Comparison of ENCODE assay signal across 1 cellular context in the genomic region with DNA sequence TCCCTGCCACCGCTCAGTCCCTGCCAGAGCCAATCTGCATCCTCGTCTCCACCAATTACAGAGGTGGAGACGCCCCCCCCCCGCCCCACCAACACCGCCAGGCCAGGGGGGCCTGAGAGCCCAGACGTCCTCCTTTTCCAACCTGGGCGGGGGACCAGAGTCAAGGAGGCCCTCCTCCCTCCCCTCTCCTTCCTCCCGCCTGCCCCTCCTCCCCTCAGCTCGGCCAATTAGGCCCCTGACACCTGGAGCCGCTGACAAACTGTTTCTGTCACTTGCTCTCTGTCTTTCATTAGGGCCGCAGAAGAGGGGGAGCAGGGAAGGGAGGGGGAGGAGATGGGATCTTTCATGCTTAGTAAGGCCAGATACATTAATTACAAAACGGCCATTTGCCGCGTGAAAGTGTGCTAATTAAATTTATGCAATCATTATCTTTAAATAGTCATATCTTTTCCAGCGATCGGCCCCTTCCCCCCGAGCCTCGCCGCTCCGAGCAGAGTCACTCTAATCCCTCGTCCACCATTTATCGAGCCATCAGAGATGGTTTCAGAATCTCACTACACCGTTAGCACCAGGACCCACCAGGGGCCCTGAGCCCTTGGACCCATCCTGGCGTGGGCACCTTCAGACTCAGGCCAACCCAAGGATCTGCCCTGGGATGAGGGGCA.
TF ChIP-seq lines count a peak whose summit lies in the region.

No MANE protein-coding gene starts in this region.

TF ChIP-seq in GM23338, 12 proteins besides CTCF, POLR2A, EP300 and RAD21 (continued from another document):
- TF ChIP-seq, protein P1, sequence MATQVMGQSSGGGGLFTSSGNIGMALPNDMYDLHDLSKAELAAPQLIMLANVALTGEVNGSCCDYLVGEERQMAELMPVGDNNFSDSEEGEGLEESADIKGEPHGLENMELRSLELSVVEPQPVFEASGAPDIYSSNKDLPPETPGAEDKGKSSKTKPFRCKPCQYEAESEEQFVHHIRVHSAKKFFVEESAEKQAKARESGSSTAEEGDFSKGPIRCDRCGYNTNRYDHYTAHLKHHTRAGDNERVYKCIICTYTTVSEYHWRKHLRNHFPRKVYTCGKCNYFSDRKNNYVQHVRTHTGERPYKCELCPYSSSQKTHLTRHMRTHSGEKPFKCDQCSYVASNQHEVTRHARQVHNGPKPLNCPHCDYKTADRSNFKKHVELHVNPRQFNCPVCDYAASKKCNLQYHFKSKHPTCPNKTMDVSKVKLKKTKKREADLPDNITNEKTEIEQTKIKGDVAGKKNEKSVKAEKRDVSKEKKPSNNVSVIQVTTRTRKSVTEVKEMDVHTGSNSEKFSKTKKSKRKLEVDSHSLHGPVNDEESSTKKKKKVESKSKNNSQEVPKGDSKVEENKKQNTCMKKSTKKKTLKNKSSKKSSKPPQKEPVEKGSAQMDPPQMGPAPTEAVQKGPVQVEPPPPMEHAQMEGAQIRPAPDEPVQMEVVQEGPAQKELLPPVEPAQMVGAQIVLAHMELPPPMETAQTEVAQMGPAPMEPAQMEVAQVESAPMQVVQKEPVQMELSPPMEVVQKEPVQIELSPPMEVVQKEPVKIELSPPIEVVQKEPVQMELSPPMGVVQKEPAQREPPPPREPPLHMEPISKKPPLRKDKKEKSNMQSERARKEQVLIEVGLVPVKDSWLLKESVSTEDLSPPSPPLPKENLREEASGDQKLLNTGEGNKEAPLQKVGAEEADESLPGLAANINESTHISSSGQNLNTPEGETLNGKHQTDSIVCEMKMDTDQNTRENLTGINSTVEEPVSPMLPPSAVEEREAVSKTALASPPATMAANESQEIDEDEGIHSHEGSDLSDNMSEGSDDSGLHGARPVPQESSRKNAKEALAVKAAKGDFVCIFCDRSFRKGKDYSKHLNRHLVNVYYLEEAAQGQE (IDR thresholded peaks at IDR 0.05; ENCODE audit: unreplicated experiment), result no peak
- TF ChIP-seq ZNF331 (CRISPR knock-in tag; IDR thresholded peaks at IDR 0.05; ENCODE audit: low read depth), result no peak
- TF ChIP-seq STAT1 (IDR thresholded peaks at IDR 0.05; ENCODE audit: unreplicated experiment), result no peak
- no peak for TF ChIP-seq ZNF114 (CRISPR knock-in tag; IDR thresholded peaks at IDR 0.05)
- TF ChIP-seq CREB1 (CRISPR knock-in tag; IDR thresholded peaks at IDR 0.05; ENCODE audit: low read depth), result no peak
- TF ChIP-seq, protein P2, sequence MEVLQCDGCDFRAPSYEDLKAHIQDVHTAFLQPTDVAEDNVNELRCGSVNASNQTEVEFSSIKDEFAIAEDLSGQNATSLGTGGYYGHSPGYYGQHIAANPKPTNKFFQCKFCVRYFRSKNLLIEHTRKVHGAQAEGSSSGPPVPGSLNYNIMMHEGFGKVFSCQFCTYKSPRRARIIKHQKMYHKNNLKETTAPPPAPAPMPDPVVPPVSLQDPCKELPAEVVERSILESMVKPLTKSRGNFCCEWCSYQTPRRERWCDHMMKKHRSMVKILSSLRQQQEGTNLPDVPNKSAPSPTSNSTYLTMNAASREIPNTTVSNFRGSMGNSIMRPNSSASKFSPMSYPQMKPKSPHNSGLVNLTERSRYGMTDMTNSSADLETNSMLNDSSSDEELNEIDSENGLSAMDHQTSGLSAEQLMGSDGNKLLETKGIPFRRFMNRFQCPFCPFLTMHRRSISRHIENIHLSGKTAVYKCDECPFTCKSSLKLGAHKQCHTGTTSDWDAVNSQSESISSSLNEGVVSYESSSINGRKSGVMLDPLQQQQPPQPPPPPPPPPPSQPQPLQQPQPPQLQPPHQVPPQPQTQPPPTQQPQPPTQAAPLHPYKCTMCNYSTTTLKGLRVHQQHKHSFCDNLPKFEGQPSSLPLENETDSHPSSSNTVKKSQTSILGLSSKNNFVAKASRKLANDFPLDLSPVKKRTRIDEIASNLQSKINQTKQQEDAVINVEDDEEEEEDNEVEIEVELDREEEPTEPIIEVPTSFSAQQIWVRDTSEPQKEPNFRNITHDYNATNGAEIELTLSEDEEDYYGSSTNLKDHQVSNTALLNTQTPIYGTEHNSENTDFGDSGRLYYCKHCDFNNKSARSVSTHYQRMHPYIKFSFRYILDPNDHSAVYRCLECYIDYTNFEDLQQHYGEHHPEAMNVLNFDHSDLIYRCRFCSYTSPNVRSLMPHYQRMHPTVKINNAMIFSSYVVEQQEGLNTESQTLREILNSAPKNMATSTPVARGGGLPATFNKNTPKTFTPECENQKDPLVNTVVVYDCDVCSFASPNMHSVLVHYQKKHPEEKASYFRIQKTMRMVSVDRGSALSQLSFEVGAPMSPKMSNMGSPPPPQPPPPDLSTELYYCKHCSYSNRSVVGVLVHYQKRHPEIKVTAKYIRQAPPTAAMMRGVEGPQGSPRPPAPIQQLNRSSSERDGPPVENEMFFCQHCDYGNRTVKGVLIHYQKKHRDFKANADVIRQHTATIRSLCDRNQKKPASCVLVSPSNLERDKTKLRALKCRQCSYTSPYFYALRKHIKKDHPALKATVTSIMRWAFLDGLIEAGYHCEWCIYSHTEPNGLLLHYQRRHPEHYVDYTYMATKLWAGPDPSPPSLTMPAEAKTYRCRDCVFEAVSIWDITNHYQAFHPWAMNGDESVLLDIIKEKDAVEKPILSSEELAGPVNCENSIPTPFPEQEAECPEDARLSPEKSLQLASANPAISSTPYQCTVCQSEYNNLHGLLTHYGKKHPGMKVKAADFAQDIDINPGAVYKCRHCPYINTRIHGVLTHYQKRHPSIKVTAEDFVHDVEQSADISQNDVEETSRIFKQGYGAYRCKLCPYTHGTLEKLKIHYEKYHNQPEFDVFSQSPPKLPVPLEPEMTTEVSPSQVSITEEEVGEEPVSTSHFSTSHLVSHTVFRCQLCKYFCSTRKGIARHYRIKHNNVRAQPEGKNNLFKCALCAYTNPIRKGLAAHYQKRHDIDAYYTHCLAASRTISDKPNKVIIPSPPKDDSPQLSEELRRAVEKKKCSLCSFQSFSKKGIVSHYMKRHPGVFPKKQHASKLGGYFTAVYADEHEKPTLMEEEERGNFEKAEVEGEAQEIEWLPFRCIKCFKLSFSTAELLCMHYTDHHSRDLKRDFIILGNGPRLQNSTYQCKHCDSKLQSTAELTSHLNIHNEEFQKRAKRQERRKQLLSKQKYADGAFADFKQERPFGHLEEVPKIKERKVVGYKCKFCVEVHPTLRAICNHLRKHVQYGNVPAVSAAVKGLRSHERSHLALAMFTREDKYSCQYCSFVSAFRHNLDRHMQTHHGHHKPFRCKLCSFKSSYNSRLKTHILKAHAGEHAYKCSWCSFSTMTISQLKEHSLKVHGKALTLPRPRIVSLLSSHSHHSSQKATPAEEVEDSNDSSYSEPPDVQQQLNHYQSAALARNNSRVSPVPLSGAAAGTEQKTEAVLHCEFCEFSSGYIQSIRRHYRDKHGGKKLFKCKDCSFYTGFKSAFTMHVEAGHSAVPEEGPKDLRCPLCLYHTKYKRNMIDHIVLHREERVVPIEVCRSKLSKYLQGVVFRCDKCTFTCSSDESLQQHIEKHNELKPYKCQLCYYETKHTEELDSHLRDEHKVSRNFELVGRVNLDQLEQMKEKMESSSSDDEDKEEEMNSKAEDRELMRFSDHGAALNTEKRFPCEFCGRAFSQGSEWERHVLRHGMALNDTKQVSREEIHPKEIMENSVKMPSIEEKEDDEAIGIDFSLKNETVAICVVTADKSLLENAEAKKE (CRISPR knock-in tag; IDR thresholded peaks at IDR 0.05), result no peak
- TF ChIP-seq EZH2 (IDR thresholded peaks at IDR 0.05; ENCODE audit: low read depth, unreplicated experiment), result no peak
- TF ChIP-seq NANOG (IDR thresholded peaks at IDR 0.05; ENCODE audit: borderline replicate concordance), result no peak
- TF ChIP-seq, protein P3, sequence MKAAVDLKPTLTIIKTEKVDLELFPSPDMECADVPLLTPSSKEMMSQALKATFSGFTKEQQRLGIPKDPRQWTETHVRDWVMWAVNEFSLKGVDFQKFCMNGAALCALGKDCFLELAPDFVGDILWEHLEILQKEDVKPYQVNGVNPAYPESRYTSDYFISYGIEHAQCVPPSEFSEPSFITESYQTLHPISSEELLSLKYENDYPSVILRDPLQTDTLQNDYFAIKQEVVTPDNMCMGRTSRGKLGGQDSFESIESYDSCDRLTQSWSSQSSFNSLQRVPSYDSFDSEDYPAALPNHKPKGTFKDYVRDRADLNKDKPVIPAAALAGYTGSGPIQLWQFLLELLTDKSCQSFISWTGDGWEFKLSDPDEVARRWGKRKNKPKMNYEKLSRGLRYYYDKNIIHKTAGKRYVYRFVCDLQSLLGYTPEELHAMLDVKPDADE (IDR thresholded peaks at IDR 0.05), result no peak
- no peak for TF ChIP-seq POLR2AphosphoS5 (IDR thresholded peaks at IDR 0.05; ENCODE audit: low read depth)
- TF ChIP-seq JUNB (IDR thresholded peaks at IDR 0.05; ENCODE audit: unreplicated experiment), result no peak
